23 cellular contexts compared by ENCODE assay signal in the genomic region with DNA sequence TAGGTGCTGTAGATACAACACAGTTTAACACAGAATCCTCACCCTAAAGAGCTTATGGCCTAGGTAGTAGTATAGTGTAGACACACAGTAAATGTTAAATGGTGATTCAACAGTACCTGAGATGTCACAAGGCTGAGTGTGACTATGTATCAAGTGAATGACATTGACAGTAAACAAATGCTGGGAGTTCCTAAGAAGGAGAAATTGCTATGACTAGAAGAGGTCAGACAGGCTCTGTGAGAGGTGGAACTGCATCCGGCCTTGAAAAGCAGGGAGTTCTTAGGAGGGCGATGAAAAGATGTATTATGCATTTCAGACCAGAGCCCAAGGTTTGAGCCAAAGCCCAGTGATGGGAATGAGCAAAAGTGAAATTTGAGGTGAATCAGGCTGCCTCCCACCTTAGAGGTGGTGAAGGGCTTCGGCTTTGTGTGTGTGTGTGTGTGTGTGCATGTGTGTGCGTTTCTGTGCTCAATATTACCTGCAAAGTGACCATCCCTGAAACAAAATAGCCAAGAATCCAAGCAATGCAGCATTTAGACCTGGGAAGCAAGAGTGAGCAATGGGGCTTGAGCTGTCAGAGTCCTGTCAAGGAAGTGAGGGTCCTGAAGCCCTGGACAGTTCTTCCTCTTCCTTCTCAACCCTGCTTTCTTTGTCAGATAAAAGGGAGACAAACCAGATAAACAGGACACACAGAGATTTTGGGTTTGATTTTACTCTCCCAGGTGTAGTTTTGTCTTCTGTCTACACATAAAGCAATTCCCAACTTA. TPM values are rescaled to one million over a fixed set of nuclear protein-coding genes. Genes with fewer than 3 reads are reported as not detected.
DNase-seq lines count a peak whose midpoint lies in the region; ATAC-seq, FAIRE-seq and TF ChIP-seq lines count a peak whose summit lies in the region.
"Had no signal": no experiment of that assay in that cellular context is flagged by ENCODE, and none has a peak within 500 bp of the region (broad histone marks: within the 10 kb centered on the region; RNA-seq: fewer than 3 reads in every experiment).

No MANE protein-coding gene starts in this region.

- peak overlapping the region; percentile 64 for H4K8ac ChIP-seq in trophoblast cell (ENCODE audit: low read depth, low read length)

- H3K18ac ChIP-seq in trophoblast cell (ENCODE audit: low read length): no peak overlapping the region

- no peak overlapping the region for H3K4me3 Mint-ChIP-seq in astrocyte (ENCODE audit: unreplicated experiment)
- H3K4me3 Mint-ChIP-seq in activated CD4-positive, alpha-beta memory T cell treated with anti-CD3 and anti-CD28 coated beads, Interleukin-2, amount 10 ng/mL, durations not matched to agents 7 days and 5 days: no peak overlapping the region
- no peak overlapping the region for H3K4me3 Mint-ChIP-seq in immature natural killer cell
- H3K4me3 Mint-ChIP-seq: activated CD8-positive, alpha-beta T cell treated with anti-CD3 and anti-CD28 coated beads for 36 hours; activated T-cell treated with anti-CD3 and anti-CD28 coated beads, Interleukin-2, amount 50 U/mL, for 4 hours; brain; CD8-positive, alpha-beta memory T cell; memory B cell; neural crest cell; stimulated activated naive CD8-positive, alpha-beta T cell treated with anti-CD3 and anti-CD28 coated beads, Interleukin-15, Interleukin-2, amounts not matched to agents 100 ng/mL and 50 ng/mL, for 24 hours; T-cell had no signal

- H3K4me2 ChIP-seq in astrocyte (ENCODE audit: low read length) (peak overlapping the region; percentile 14), trophoblast cell (ENCODE audit: low read length) (peak overlapping the region; percentile 23)

- H3K36me3 Mint-ChIP-seq in astrocyte (ENCODE audit: low read depth, unreplicated experiment) (no peaks in the 10 kb centered on the region), immature natural killer cell (no peaks in the 10 kb centered on the region)
- no peaks in the 10 kb centered on the region for H3K36me3 Mint-ChIP-seq in activated CD4-positive, alpha-beta memory T cell treated with anti-CD3 and anti-CD28 coated beads, Interleukin-2, amount 10 ng/mL, durations not matched to agents 7 days and 5 days (ENCODE audit: low read depth)
- H3K36me3 Mint-ChIP-seq: activated naive CD4-positive, alpha-beta T cell treated with anti-CD3 and anti-CD28 coated beads, Interleukin-2, amount 50 U/mL, for 72 hours; brain; T-cell had no signal

- H3K9ac ChIP-seq in astrocyte (ENCODE audit: low read length) (peak overlapping the region; percentile 62), trophoblast cell (ENCODE audit: low read length) (no peak overlapping the region)

- H3K36me3 ChIP-seq in astrocyte (ENCODE audit: insufficient read depth, low read length) (no peaks in the 10 kb centered on the region), trophoblast cell (ENCODE audit: control insufficient read depth in 1 of 2, insufficient read depth in 2 of 2, low read length in 2 of 2) (no peaks in the 10 kb centered on the region)
- H3K36me3 ChIP-seq: HAP-1, heart right ventricle, WERI-Rb-1 had no signal

- H3K9me3 ChIP-seq in astrocyte (ENCODE audit: insufficient read depth, low read depth, low read length) (no peaks in the 10 kb centered on the region), trophoblast cell (ENCODE audit: insufficient read depth, low read depth, low read length) (no peaks in the 10 kb centered on the region)
- H3K9me3 ChIP-seq: HAP-1, heart right ventricle had no signal

- H3K27me3 Mint-ChIP-seq in astrocyte (ENCODE audit: low read depth, unreplicated experiment): no peaks in the 10 kb centered on the region
- H3K27me3 Mint-ChIP-seq in activated CD4-positive, alpha-beta memory T cell treated with anti-CD3 and anti-CD28 coated beads, Interleukin-2, amount 10 ng/mL, durations not matched to agents 7 days and 5 days: no peaks in the 10 kb centered on the region
- H3K27me3 Mint-ChIP-seq in immature natural killer cell (ENCODE audit: low read depth in 3 of 3): peaks cover 0 to 3% (median 2%) of the 10 kb centered on the region in 3 donors
- H3K27me3 Mint-ChIP-seq: brain; memory B cell; stimulated activated naive CD8-positive, alpha-beta T cell treated with anti-CD3 and anti-CD28 coated beads, Interleukin-15, Interleukin-2, amounts not matched to agents 100 ng/mL and 50 ng/mL, for 24 hours; T-cell had no signal

- peaks cover 33% of the 10 kb centered on the region for H3K4me1 ChIP-seq in astrocyte (ENCODE audit: insufficient read depth, low read length)
- peaks cover 10 to 17% of the 10 kb centered on the region in 2 experiments for H3K4me1 ChIP-seq in trophoblast cell (ENCODE audit: control insufficient read depth in 1 of 2, insufficient read depth in 2 of 2, low read length in 2 of 2)
- H3K4me1 ChIP-seq: HAP-1 had no signal

- H2BK120ac ChIP-seq in trophoblast cell (ENCODE audit: insufficient read depth, low read length, poor library complexity): peak overlapping the region; percentile 74

- FAIRE-seq in astrocyte (lab: Jason Lieb, UNC): no peak

- no peak overlapping the region for H3K4ac ChIP-seq in trophoblast cell (ENCODE audit: low read depth, low read length)

- peak overlapping the region; percentile 45 for H3K14ac ChIP-seq in trophoblast cell (ENCODE audit: low read length)

- no CpG with 5 or more reads among the region's 4 CpGs for WGBS in trophoblast cell (ENCODE audit: extremely low coverage, insufficient coverage, insufficient read length)

- H3K27ac ChIP-seq in astrocyte (ENCODE audit: low read depth, low read length) (peak overlapping the region; percentile 83), trophoblast cell (ENCODE audit: low read depth, low read length) (peak overlapping the region; percentile 95)
- H3K27ac ChIP-seq: dorsolateral prefrontal cortex, heart right ventricle, WERI-Rb-1 had no signal

- no peak overlapping the region for H4K12ac ChIP-seq in trophoblast cell (ENCODE audit: low read depth, low read length)

- H2BK5ac ChIP-seq in trophoblast cell (ENCODE audit: low read depth, low read length, poor library complexity): peak overlapping the region; percentile 73

- H3K23ac ChIP-seq in trophoblast cell (ENCODE audit: low read length): no peak overlapping the region

- H3K79me2 ChIP-seq in astrocyte (ENCODE audit: insufficient read depth, low read length) (no peaks in the 10 kb centered on the region), trophoblast cell (ENCODE audit: control insufficient read depth, insufficient read depth, low read length, poor library complexity) (no peaks in the 10 kb centered on the region)

- H2AK5ac ChIP-seq in trophoblast cell (ENCODE audit: low read length): no peak overlapping the region

- no peak overlapping the region for H3K4me3 ChIP-seq in astrocyte (ENCODE audit: insufficient read depth, low read depth, low read length)
- no peak overlapping the region for H3K4me3 ChIP-seq in trophoblast cell (ENCODE audit: low read depth, low read length)
- H3K4me3 ChIP-seq: dorsolateral prefrontal cortex, HAP-1, heart right ventricle had no signal

- H4K20me1 ChIP-seq in astrocyte (ENCODE audit: insufficient read depth, low read length): no peaks in the 10 kb centered on the region

- DNase-seq in ELF-1 (ENCODE audit: low read depth, low spot score) (peak; percentile 55), astrocyte (ENCODE audit: low read depth) (peak; percentile 25), glomerular visceral epithelial cell (ENCODE audit: extremely low spot score) (peak; percentile 11), trophoblast cell (peak; percentile 67 to 86), immature natural killer cell (no peak)
- no peak for DNase-seq in activated CD4-positive, alpha-beta memory T cell treated with anti-CD3 and anti-CD28 coated beads, Interleukin-2, amount 10 ng/mL, durations not matched to agents 7 days and 5 days
- DNase-seq: activated CD8-positive, alpha-beta T cell treated with anti-CD3 and anti-CD28 coated beads for 36 hours; activated T-cell treated with anti-CD3 and anti-CD28 coated beads, Interleukin-2, amount 50 U/mL, for 4 hours; CD8-positive, alpha-beta memory T cell; dorsolateral prefrontal cortex; heart right ventricle; NCI-H1694 treated with DMSO at 0.1 percent for 48 hours; NCI-H446 treated with DMSO at 0.1 percent for 48 hours; T-cell; WERI-Rb-1 had no signal

- peak overlapping the region; percentile 67 for H4K91ac ChIP-seq in trophoblast cell (ENCODE audit: low read depth, low read length)

- peaks cover 23% of the 10 kb centered on the region for H3K79me1 ChIP-seq in trophoblast cell (ENCODE audit: low read length)

- H2AFZ ChIP-seq in astrocyte (ENCODE audit: low read depth, low read length) (no peak overlapping the region), trophoblast cell (ENCODE audit: insufficient read depth, low read length, poor library complexity) (no peak overlapping the region)

- peak overlapping the region; percentile 88 for H2BK12ac ChIP-seq in trophoblast cell (ENCODE audit: low read length)

- no peak for TF ChIP-seq CTCF in astrocyte (IDR thresholded peaks at IDR 0.05; ENCODE audit: insufficient read depth, low read depth, low read length)

- H3K27me3 ChIP-seq in astrocyte (ENCODE audit: insufficient read depth, low read length) (no peaks in the 10 kb centered on the region), trophoblast cell (ENCODE audit: insufficient read depth, low read length) (no peaks in the 10 kb centered on the region)
- H3K27me3 ChIP-seq: dorsolateral prefrontal cortex, heart right ventricle had no signal

- CTCF ChIA-PET in activated CD4-positive, alpha-beta memory T cell treated with anti-CD3 and anti-CD28 coated beads, Interleukin-2, amount 10 ng/mL, durations not matched to agents 7 days and 5 days (lab: Charles Lee): no interaction called here

- peaks cover 38% of the 10 kb centered on the region for H3K4me1 Mint-ChIP-seq in astrocyte (ENCODE audit: low read depth, unreplicated experiment)
- H3K4me1 Mint-ChIP-seq in activated CD4-positive, alpha-beta memory T cell treated with anti-CD3 and anti-CD28 coated beads, Interleukin-2, amount 10 ng/mL, durations not matched to agents 7 days and 5 days: no peaks in the 10 kb centered on the region
- no peaks in the 10 kb centered on the region for H3K4me1 Mint-ChIP-seq in immature natural killer cell
- H3K4me1 Mint-ChIP-seq: CD8-positive, alpha-beta memory T cell; memory B cell; T-cell had no signal

- H3K9me3 Mint-ChIP-seq in astrocyte (ENCODE audit: unreplicated experiment): no peaks in the 10 kb centered on the region
- peaks cover 3% of the 10 kb centered on the region for H3K9me3 Mint-ChIP-seq in activated CD4-positive, alpha-beta memory T cell treated with anti-CD3 and anti-CD28 coated beads, Interleukin-2, amount 10 ng/mL, durations not matched to agents 7 days and 5 days
- peaks cover 0 to 3% (median 0%) of the 10 kb centered on the region in 6 donors for H3K9me3 Mint-ChIP-seq in immature natural killer cell
- H3K9me3 Mint-ChIP-seq: activated CD8-positive, alpha-beta T cell treated with anti-CD3 and anti-CD28 coated beads for 36 hours; activated naive CD4-positive, alpha-beta T cell treated with anti-CD3 and anti-CD28 coated beads, Interleukin-2, amount 50 U/mL, for 72 hours; activated T-cell treated with anti-CD3 and anti-CD28 coated beads, Interleukin-2, amount 50 U/mL, for 4 hours; memory B cell; stimulated activated naive CD8-positive, alpha-beta T cell treated with anti-CD3 and anti-CD28 coated beads, Interleukin-15, Interleukin-2, amounts not matched to agents 100 ng/mL and 50 ng/mL, for 24 hours; T-cell had no signal

- ATAC-seq in HG02870 (IDR thresholded peaks at IDR 0.05; ENCODE audit: unreplicated experiment): no peak
- ATAC-seq in GM19452 (IDR thresholded peaks at IDR 0.05; ENCODE audit: unreplicated experiment): no peak
- ATAC-seq: activated CD8-positive, alpha-beta T cell treated with anti-CD3 and anti-CD28 coated beads for 36 hours; activated naive CD4-positive, alpha-beta T cell treated with anti-CD3 and anti-CD28 coated beads, Interleukin-2, amount 50 U/mL, for 72 hours; activated T-cell treated with anti-CD3 and anti-CD28 coated beads, Interleukin-2, amount 50 U/mL, for 4 hours; heart right ventricle; T-cell had no signal

- H3K27ac Mint-ChIP-seq in astrocyte (ENCODE audit: unreplicated experiment) (peak overlapping the region; percentile 93), immature natural killer cell (no peak overlapping the region)
- no peak overlapping the region for H3K27ac Mint-ChIP-seq in activated CD4-positive, alpha-beta memory T cell treated with anti-CD3 and anti-CD28 coated beads, Interleukin-2, amount 10 ng/mL, durations not matched to agents 7 days and 5 days
- H3K27ac Mint-ChIP-seq: activated CD8-positive, alpha-beta T cell treated with anti-CD3 and anti-CD28 coated beads for 36 hours; activated naive CD4-positive, alpha-beta T cell treated with anti-CD3 and anti-CD28 coated beads, Interleukin-2, amount 50 U/mL, for 72 hours; brain; CD8-positive, alpha-beta memory T cell; memory B cell; stimulated activated naive CD8-positive, alpha-beta T cell treated with anti-CD3 and anti-CD28 coated beads, Interleukin-15, Interleukin-2, amounts not matched to agents 100 ng/mL and 50 ng/mL, for 24 hours; T-cell had no signal

- POLR2A ChIA-PET in activated CD4-positive, alpha-beta memory T cell treated with anti-CD3 and anti-CD28 coated beads, Interleukin-2, amount 10 ng/mL, durations not matched to agents 7 days and 5 days (lab: Charles Lee): no interaction called here

RNA-seq across cellular contexts. Expression of gene CITED2, which starts 32.3 kb away (rescaled TPM):
- total RNA-seq in astrocyte: 348 and 449 TPM in 2 replicates
- polyA plus RNA-seq in trophoblast cell (2013): 250 and 268 TPM in 2 replicates
- 100 to 1,000 TPM; 121 to 127 TPM for total RNA-seq in activated CD4-positive, alpha-beta memory T cell treated with anti-CD3 and anti-CD28 coated beads, Interleukin-2, amount 10 ng/mL, durations not matched to agents 7 days and 5 days
- polyA plus RNA-seq in immature natural killer cell: 10 to 100 TPM; 11.1 to 36.3 (median 18.4) TPM

Comparison
In these comparisons a context has a peak if more than half of its experiments do, and no peak if none do; other contexts are left out.
1. DNase-seq: peak in ELF-1 (single experiment), astrocyte (single experiment), glomerular visceral epithelial cell (single experiment) and trophoblast cell (2 of 2); none in activated CD4-positive, alpha-beta memory T cell treated with anti-CD3 and anti-CD28 coated beads, Interleukin-2, amount 10 ng/mL, durations not matched to agents 7 days and 5 days (single experiment) and immature natural killer cell (0 of 3).